Comparison of ENCODE assay signal across 8 cellular contexts in genomic region chr9:33374634-33375237, GRCh38. TPM values are rescaled to one million over a fixed set of nuclear protein-coding genes. Genes with fewer than 3 reads are reported as not detected.
A peak's percentile ranks its signal among the peaks of the same experiment; 100 is the strongest.
DNase-seq lines count a peak whose midpoint lies in the region; ATAC-seq and TF ChIP-seq lines count a peak whose summit lies in the region.

No MANE protein-coding gene starts in this region.

- H3K36me3 ChIP-seq in effector memory CD4-positive, alpha-beta T cell (ENCODE audit: control insufficient read depth, insufficient read depth, low read length), result peaks cover 18% of the 10 kb centered on the region

- no peak overlapping the region for H3K27ac Mint-ChIP-seq in activated CD8-positive, alpha-beta T cell treated with anti-CD3 and anti-CD28 coated beads for 36 hours

- H3K4me1 Mint-ChIP-seq in activated CD8-positive, alpha-beta T cell treated with anti-CD3 and anti-CD28 coated beads for 36 hours (ENCODE audit: low read depth), result peaks cover 4% of the 10 kb centered on the region

- no peak overlapping the region for H3K4me3 Mint-ChIP-seq in activated CD8-positive, alpha-beta T cell treated with anti-CD3 and anti-CD28 coated beads for 36 hours

- DNase-seq in GM10248 (ENCODE audit: extremely low spot score) (peak; percentile 73), NCI-H748 (lab: John Stamatoyannopoulos, UW; ENCODE audit: unreplicated experiment) (peak; percentile 63), medulla oblongata (ENCODE audit: extremely low spot score) (peak; percentile 92)
- peak; percentile 84 for DNase-seq in activated CD8-positive, alpha-beta T cell treated with anti-CD3 and anti-CD28 coated beads for 36 hours
- peak; percentile 21 to 45 (median 34) for DNase-seq in effector memory CD4-positive, alpha-beta T cell
- peak; percentile 14 for DNase-seq in stimulated activated CD8-positive, alpha-beta memory T cell treated with anti-CD3 and anti-CD28 coated beads, Interleukin-12 subunit alpha, Interleukin-12 subunit beta, amount 100 ng/mL, for 4 hours (ENCODE audit: low read depth)

- intact Hi-C loops in activated CD8-positive, alpha-beta T cell treated with anti-CD3 and anti-CD28 coated beads for 36 hours (cut with micrococcal nuclease), result no loop called here

- peaks cover 6% of the 10 kb centered on the region for H3K4me1 ChIP-seq in effector memory CD4-positive, alpha-beta T cell (ENCODE audit: control insufficient read depth, insufficient read depth, low read length, poor library complexity, severe bottlenecking)

- no peaks in the 10 kb centered on the region for H3K9me3 ChIP-seq in effector memory CD4-positive, alpha-beta T cell (ENCODE audit: control insufficient read depth, low read length)

- no peak overlapping the region for H3K4me3 ChIP-seq in effector memory CD4-positive, alpha-beta T cell (ENCODE audit: insufficient read depth, low read depth, low read length, poor library complexity, severe bottlenecking)

- peak; percentile 73 for TF ChIP-seq CTCF in GM10248 (IDR thresholded peaks at IDR 0.05; ENCODE audit: control extremely low read depth, extremely low read depth, low read depth, missing control alignments)
- peak; percentile 92 for TF ChIP-seq CTCF in activated CD8-positive, alpha-beta T cell treated with anti-CD3 and anti-CD28 coated beads for 36 hours (IDR thresholded peaks at IDR 0.05)

- no peaks in the 10 kb centered on the region for H3K27me3 ChIP-seq in effector memory CD4-positive, alpha-beta T cell (replicated peaks; ENCODE audit: control insufficient read depth, insufficient read depth, low read length, poor library complexity, severe bottlenecking)

- H3K9me3 Mint-ChIP-seq in activated CD8-positive, alpha-beta T cell treated with anti-CD3 and anti-CD28 coated beads for 36 hours, result no peaks in the 10 kb centered on the region

- CTCF ChIA-PET in GM10248 (lab: Yijun Ruan, JAX), result interaction anchor here (0.5 to 5.5 kb wide), 43 partner anchors 9 to 439 kb away, joined by 3 to 37 read pairs (median 6); partner anchors contain the start of genes AQP3, NFX1 and NOL6
- CTCF ChIA-PET in activated CD8-positive, alpha-beta T cell treated with anti-CD3 and anti-CD28 coated beads for 36 hours (lab: Charles Lee), result interaction anchor here (0.5 to 5.4 kb wide), 49 partner anchors 9 to 865 kb away, joined by 3 to 63 read pairs (median 4); partner anchors contain the start of genes AQP3, NFX1 and NOL6

- POLR2A ChIA-PET in GM10248 (lab: Yijun Ruan, JAX), result interaction anchor here (1.0 kb wide), 1 partner anchor 99 kb away, joined by 4 read pairs; the partner anchor contains the start of gene NOL6
- POLR2A ChIA-PET in activated CD8-positive, alpha-beta T cell treated with anti-CD3 and anti-CD28 coated beads for 36 hours (lab: Charles Lee), result interaction anchor here (0.6 to 1.2 kb wide), 5 partner anchors 21 to 99 kb away, joined by 3 to 7 read pairs (median 3); partner anchors contain the start of gene NOL6

- peaks cover 2% of the 10 kb centered on the region for H3K36me3 Mint-ChIP-seq in activated CD8-positive, alpha-beta T cell treated with anti-CD3 and anti-CD28 coated beads for 36 hours (ENCODE audit: low read depth)

- H3K27ac ChIP-seq in effector memory CD4-positive, alpha-beta T cell (ENCODE audit: insufficient read depth, low read length, poor library complexity, severe bottlenecking), result no peak overlapping the region

- no peaks in the 10 kb centered on the region for H3K27me3 Mint-ChIP-seq in activated CD8-positive, alpha-beta T cell treated with anti-CD3 and anti-CD28 coated beads for 36 hours

- ATAC-seq in HG03064 (IDR thresholded peaks at IDR 0.05; ENCODE audit: low read depth, unreplicated experiment) (peak; percentile 68), HG03442 (IDR thresholded peaks at IDR 0.05; ENCODE audit: unreplicated experiment) (no peak)
- peak; percentile 97 for ATAC-seq in activated CD8-positive, alpha-beta T cell treated with anti-CD3 and anti-CD28 coated beads for 36 hours

RNA-seq across cellular contexts. Expression of gene AQP7, which starts 27.6 kb away (rescaled TPM):
- total RNA-seq in activated CD8-positive, alpha-beta T cell treated with anti-CD3 and anti-CD28 coated beads for 36 hours, result not detected

Comparison
In these comparisons a context has a peak if more than half of its experiments do, and no peak if none do; other contexts are left out.
1. DNase-seq: peak in every context shown above with its lines; median percentile 92 in medulla oblongata; 84 in activated CD8-positive, alpha-beta T cell treated with anti-CD3 and anti-CD28 coated beads for 36 hours; 73 in GM10248; 63 in NCI-H748; 34 in effector memory CD4-positive, alpha-beta T cell; 14 in stimulated activated CD8-positive, alpha-beta memory T cell treated with anti-CD3 and anti-CD28 coated beads, Interleukin-12 subunit alpha, Interleukin-12 subunit beta, amount 100 ng/mL, for 4 hours.